ENCODE assay signal across 12 cellular contexts in genomic region chr2:130195089-130195635, GRCh38. TPM values are rescaled to one million over a fixed set of nuclear protein-coding genes. Genes with fewer than 3 reads are reported as not detected.
"Had no signal": no experiment of that assay in that cellular context is flagged by ENCODE, and none has a peak within 500 bp of the region (broad histone marks: within the 10 kb centered on the region; RNA-seq: fewer than 3 reads in every experiment).

No MANE protein-coding gene starts in this region.

RNA-seq across cellular contexts. Expression of gene TUBA3E, which starts 3.1 kb away (rescaled TPM):
- total RNA-seq: activated CD4-positive, alpha-beta T cell treated with anti-CD3 and anti-CD28 coated beads, Interleukin-2, amount 10 ng/mL, durations not matched to agents 24 days and 14 days; activated CD8-positive, alpha-beta memory T cell treated with anti-CD3 and anti-CD28 coated beads for 36 hours; activated CD8-positive, alpha-beta T cell treated with anti-CD3 and anti-CD28 coated beads for 36 hours; activated T-cell treated with anti-CD3 and anti-CD28 coated beads, Interleukin-2, amount 50 U/mL, for 72 hours; activated T-helper 2 cell treated with anti-CD3 and anti-CD28 coated beads, Interferon-gamma antibody, Interleukin-2, Interleukin-4, amounts not matched to agents 10 μg/mL and 5 μg/mL and 100 μg/mL, durations not matched to agents 14 hours and 24 hours and 36 hours; bronchial epithelial cell; MCF 10A; OCI-LY7; PC-9; SJCRH30; T-helper 1 cell treated with Interleukin-12 subunit alpha and Interleukin-12 subunit beta and Interleukin-4 antibody, amounts not matched to agents 30 ng/mL and 1 ng/mL, for 36 hours; T-helper 2 cell treated with Interferon-gamma antibody and Interleukin-4, amounts not matched to agents 100 ng/mL and 5 ng/mL, for 36 hours had no signal

RNA-seq across cellular contexts. Expression of gene CCDC74B, which starts 50.2 kb away (rescaled TPM):
- total RNA-seq: MCF 10A had no signal
